In the genomic region with DNA sequence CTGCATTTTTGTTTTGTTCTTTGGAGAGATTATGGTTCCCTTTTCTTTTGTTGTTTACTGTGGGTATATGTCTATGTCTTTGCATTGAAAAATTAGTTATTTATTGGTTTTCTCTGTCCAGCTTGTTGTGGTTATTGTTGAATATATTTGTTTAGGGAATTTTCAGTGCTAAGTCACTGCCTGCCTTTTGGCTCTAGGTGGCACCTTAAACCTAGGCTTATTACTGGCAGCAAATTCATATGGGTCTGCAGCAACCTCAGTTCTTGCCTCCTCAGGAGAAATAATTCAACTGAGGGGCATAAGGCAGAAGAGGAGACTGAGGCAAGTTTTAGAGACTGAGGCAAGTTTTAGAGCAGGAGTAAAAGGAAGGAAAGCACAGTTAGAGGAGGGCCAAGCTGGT, we compare ENCODE assay signal across 18 cellular contexts.
DNase-seq lines count a peak whose midpoint lies in the region; TF ChIP-seq lines count a peak whose summit lies in the region.
"Had no signal": no experiment of that assay in that cellular context is flagged by ENCODE, and none has a peak within 500 bp of the region (broad histone marks: within the 10 kb centered on the region; RNA-seq: fewer than 3 reads in every experiment).

No MANE protein-coding gene starts in this region.

- no peaks in the 10 kb centered on the region for H3K4me1 Mint-ChIP-seq in osteocyte (ENCODE audit: unreplicated experiment)
- H3K4me1 Mint-ChIP-seq: CD4-positive, CD25-positive, alpha-beta regulatory T cell had no signal

- TF ChIP-seq CTCF in NB4 (IDR thresholded peaks at IDR 0.05; ENCODE audit: low read depth, low read length): peak; percentile 13
- TF ChIP-seq CTCF in brain microvascular endothelial cell (IDR thresholded peaks at IDR 0.05; ENCODE audit: low read depth, low read length, missing control alignments): peak; percentile 34
- TF ChIP-seq CTCF in osteocyte (IDR thresholded peaks at IDR 0.05): peak; percentile 39

- no peaks in the 10 kb centered on the region for H3K27me3 Mint-ChIP-seq in osteocyte (ENCODE audit: unreplicated experiment)
- H3K27me3 Mint-ChIP-seq: CD4-positive, CD25-positive, alpha-beta regulatory T cell had no signal

- H3K4me3 ChIP-seq in NB4 (ENCODE audit: low read depth, low read length) (no peak overlapping the region), brain microvascular endothelial cell (ENCODE audit: low read depth, low read length) (no peak overlapping the region)
- H3K4me3 ChIP-seq: mucosa of descending colon had no signal

- in situ Hi-C loops in brain microvascular endothelial cell (cut with HindIII; ENCODE audit: low pct_ligation_motif_present, low sequenced_read_pairs): no loop called here

- no peak overlapping the region for H3K27ac Mint-ChIP-seq in osteocyte (ENCODE audit: unreplicated experiment)
- H3K27ac Mint-ChIP-seq: CD4-positive, CD25-positive, alpha-beta regulatory T cell had no signal

- TF ChIP-seq POLR2A in NB4 (IDR thresholded peaks at IDR 0.05; ENCODE audit: extremely low read depth, insufficient read length): no peak

- H3K27ac ChIP-seq in brain microvascular endothelial cell: no peak overlapping the region

- H3K4me3 Mint-ChIP-seq in osteocyte (ENCODE audit: unreplicated experiment): no peak overlapping the region
- H3K4me3 Mint-ChIP-seq: CD4-positive, CD25-positive, alpha-beta regulatory T cell had no signal

- H3K9me3 Mint-ChIP-seq in osteocyte (ENCODE audit: unreplicated experiment): no peaks in the 10 kb centered on the region

- no peaks in the 10 kb centered on the region for H3K27me3 ChIP-seq in brain microvascular endothelial cell (replicated peaks)

- no peaks in the 10 kb centered on the region for H3K36me3 ChIP-seq in brain microvascular endothelial cell (replicated peaks)

- no peaks in the 10 kb centered on the region for H3K36me3 Mint-ChIP-seq in osteocyte (ENCODE audit: unreplicated experiment)
- H3K36me3 Mint-ChIP-seq: CD4-positive, CD25-positive, alpha-beta regulatory T cell had no signal

- DNase-seq in DMS 273 (lab: John Stamatoyannopoulos, UW; ENCODE audit: unreplicated experiment): peak; percentile 1
- DNase-seq in DMS 273 treated with DMSO at 0.1 percent for 48 hours (lab: John Stamatoyannopoulos, UW): no peak
- DNase-seq in NB4 (ENCODE audit: low read depth): no peak
- no peak for DNase-seq in brain microvascular endothelial cell
- no peak for DNase-seq in osteocyte (ENCODE audit: extremely low spot score, unreplicated experiment)
- no peak for DNase-seq in GM03348 (ENCODE audit: low spot score)
- no peak for DNase-seq in NCI-H2227 treated with DMSO at 0.1 percent for 48 hours (lab: John Stamatoyannopoulos, UW)
- no peak for DNase-seq in kidney glomerular epithelial cell (lab: John Stamatoyannopoulos, UW)
- DNase-seq: 8988T; activated effector memory CD4-positive, alpha-beta T cell treated with Interleukin-2 at 50 U/mL for 16 hours; amygdala; CD4-positive, CD25-positive, alpha-beta regulatory T cell; head of caudate nucleus; kidney; mucosa of descending colon; MV-4-11; OCI-M1; stimulated activated CD4-positive, alpha-beta T cell treated with anti-CD3 and anti-CD28 coated beads, Interleukin-4, amount 100 ng/mL, for 24 hours had no signal
